1 cellular context compared by ENCODE assay signal in genomic region chr4:118834960-118835895, GRCh38.
A peak's percentile ranks its signal among the peaks of the same experiment; 100 is the strongest.
TF ChIP-seq lines count a peak whose summit lies in the region.

No MANE protein-coding gene starts in this region.

TF ChIP-seq in GM12878, 131 proteins besides CTCF, POLR2A, EP300 and RAD21 (continued from another document and continues in another):
- no peak for TF ChIP-seq HSF1 (IDR thresholded peaks at IDR 0.05; ENCODE audit: low read depth, low read length)
- TF ChIP-seq RFX5 (IDR thresholded peaks at IDR 0.05; ENCODE audit: low read depth, low read length): no peak
- TF ChIP-seq PKNOX1 (IDR thresholded peaks at IDR 0.05): peak; percentile 80
- TF ChIP-seq SUPT20H (IDR thresholded peaks at IDR 0.05; ENCODE audit: borderline replicate concordance, control insufficient read depth, low read depth, low read length): no peak
- TF ChIP-seq RB1 (IDR thresholded peaks at IDR 0.05; ENCODE audit: borderline replicate concordance): no peak
- TF ChIP-seq CHD1 (IDR thresholded peaks at IDR 0.05; ENCODE audit: low read depth, low read length): 0 out of 2 replicates have a peak, but pooled peaks have one; percentile 51
- no peak for TF ChIP-seq CEBPB (IDR thresholded peaks at IDR 0.05; ENCODE audit: borderline replicate concordance in 1 of 2, low read depth in 2 of 2, low read length in 2 of 2)
- no peak for TF ChIP-seq MTA2 (IDR thresholded peaks at IDR 0.05; ENCODE audit: low read depth)
- TF ChIP-seq LARP7 (IDR thresholded peaks at IDR 0.05): no peak
- no peak for TF ChIP-seq PML (IDR thresholded peaks at IDR 0.05; ENCODE audit: low read length)
- TF ChIP-seq ZNF207 (IDR thresholded peaks at IDR 0.05; ENCODE audit: borderline replicate concordance): no peak
- no peak for TF ChIP-seq ZNF217 (IDR thresholded peaks at IDR 0.05)
- no peak for TF ChIP-seq ZBTB4 (CRISPR knock-in tag; IDR thresholded peaks at IDR 0.05)
- TF ChIP-seq TAF1 (IDR thresholded peaks at IDR 0.05; ENCODE audit: borderline replicate concordance, low read depth, low read length): no peak; the same call in 1 of the 2 replicates
- TF ChIP-seq SPI1 (IDR thresholded peaks at IDR 0.05; ENCODE audit: borderline replicate concordance, insufficient read depth, low read depth, low read length): no peak; the same call in 1 of the 2 replicates
- TF ChIP-seq JUNB (IDR thresholded peaks at IDR 0.05): no peak
- no peak for TF ChIP-seq KDM1A (IDR thresholded peaks at IDR 0.05; ENCODE audit: borderline replicate concordance)
- TF ChIP-seq TCF12 (IDR thresholded peaks at IDR 0.05; ENCODE audit: low read depth, low read length): no peak
- 0 out of 2 replicates have a peak, but pooled peaks have one; percentile 20 for TF ChIP-seq SIN3A (IDR thresholded peaks at IDR 0.05; ENCODE audit: low read depth, low read length)
- TF ChIP-seq, protein P1, sequence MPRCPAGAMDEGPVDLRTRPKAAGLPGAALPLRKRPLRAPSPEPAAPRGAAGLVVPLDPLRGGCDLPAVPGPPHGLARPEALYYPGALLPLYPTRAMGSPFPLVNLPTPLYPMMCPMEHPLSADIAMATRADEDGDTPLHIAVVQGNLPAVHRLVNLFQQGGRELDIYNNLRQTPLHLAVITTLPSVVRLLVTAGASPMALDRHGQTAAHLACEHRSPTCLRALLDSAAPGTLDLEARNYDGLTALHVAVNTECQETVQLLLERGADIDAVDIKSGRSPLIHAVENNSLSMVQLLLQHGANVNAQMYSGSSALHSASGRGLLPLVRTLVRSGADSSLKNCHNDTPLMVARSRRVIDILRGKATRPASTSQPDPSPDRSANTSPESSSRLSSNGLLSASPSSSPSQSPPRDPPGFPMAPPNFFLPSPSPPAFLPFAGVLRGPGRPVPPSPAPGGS (IDR thresholded peaks at IDR 0.05; ENCODE audit: borderline replicate concordance, insufficient read depth, low read depth, low read length, poor library complexity, severe bottlenecking): no peak
- TF ChIP-seq, protein P2, sequence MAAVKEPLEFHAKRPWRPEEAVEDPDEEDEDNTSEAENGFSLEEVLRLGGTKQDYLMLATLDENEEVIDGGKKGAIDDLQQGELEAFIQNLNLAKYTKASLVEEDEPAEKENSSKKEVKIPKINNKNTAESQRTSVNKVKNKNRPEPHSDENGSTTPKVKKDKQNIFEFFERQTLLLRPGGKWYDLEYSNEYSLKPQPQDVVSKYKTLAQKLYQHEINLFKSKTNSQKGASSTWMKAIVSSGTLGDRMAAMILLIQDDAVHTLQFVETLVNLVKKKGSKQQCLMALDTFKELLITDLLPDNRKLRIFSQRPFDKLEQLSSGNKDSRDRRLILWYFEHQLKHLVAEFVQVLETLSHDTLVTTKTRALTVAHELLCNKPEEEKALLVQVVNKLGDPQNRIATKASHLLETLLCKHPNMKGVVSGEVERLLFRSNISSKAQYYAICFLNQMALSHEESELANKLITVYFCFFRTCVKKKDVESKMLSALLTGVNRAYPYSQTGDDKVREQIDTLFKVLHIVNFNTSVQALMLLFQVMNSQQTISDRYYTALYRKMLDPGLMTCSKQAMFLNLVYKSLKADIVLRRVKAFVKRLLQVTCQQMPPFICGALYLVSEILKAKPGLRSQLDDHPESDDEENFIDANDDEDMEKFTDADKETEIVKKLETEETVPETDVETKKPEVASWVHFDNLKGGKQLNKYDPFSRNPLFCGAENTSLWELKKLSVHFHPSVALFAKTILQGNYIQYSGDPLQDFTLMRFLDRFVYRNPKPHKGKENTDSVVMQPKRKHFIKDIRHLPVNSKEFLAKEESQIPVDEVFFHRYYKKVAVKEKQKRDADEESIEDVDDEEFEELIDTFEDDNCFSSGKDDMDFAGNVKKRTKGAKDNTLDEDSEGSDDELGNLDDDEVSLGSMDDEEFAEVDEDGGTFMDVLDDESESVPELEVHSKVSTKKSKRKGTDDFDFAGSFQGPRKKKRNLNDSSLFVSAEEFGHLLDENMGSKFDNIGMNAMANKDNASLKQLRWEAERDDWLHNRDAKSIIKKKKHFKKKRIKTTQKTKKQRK (IDR thresholded peaks at IDR 0.05; ENCODE audit: low read depth, low read length): no peak
- TF ChIP-seq IKZF1 (conservative IDR thresholded peaks at IDR 0.05): no peak
- no peak for TF ChIP-seq MYC (IDR thresholded peaks at IDR 0.05; ENCODE audit: insufficient read depth, insufficient read length, insufficient replicate concordance, low read length, severe bottlenecking)
- TF ChIP-seq YBX1 (IDR thresholded peaks at IDR 0.05): no peak
- no peak for TF ChIP-seq SMC3 (IDR thresholded peaks at IDR 0.05; ENCODE audit: borderline replicate concordance, low read length)
- TF ChIP-seq IKZF2 (IDR thresholded peaks at IDR 0.05): peak in 1 of 2 experiments; percentile 61; a peak in 3 of 4 replicates
- 0 out of 2 replicates have a peak, but pooled peaks have one; percentile 41 for TF ChIP-seq CREM (IDR thresholded peaks at IDR 0.05; ENCODE audit: low read depth)
- TF ChIP-seq SIX5 (IDR thresholded peaks at IDR 0.05; ENCODE audit: low read depth, low read length, severe bottlenecking): no peak
- no peak for TF ChIP-seq CBX5 (IDR thresholded peaks at IDR 0.05; ENCODE audit: low read depth)
- no peak for TF ChIP-seq RBBP5 (conservative IDR thresholded peaks at IDR 0.05)
- no peak for TF ChIP-seq FOXM1 (IDR thresholded peaks at IDR 0.05; ENCODE audit: low read depth, low read length)
- TF ChIP-seq KLF5 (IDR thresholded peaks at IDR 0.05; ENCODE audit: partially characterized antibody): no peak
- no peak for TF ChIP-seq ZNF592 (IDR thresholded peaks at IDR 0.05)
- TF ChIP-seq SMAD5 (IDR thresholded peaks at IDR 0.05; ENCODE audit: low read depth): no peak
- no peak for TF ChIP-seq SUZ12 (IDR thresholded peaks at IDR 0.05; ENCODE audit: unreplicated experiment)
- no peak for TF ChIP-seq BHLHE40 (IDR thresholded peaks at IDR 0.05; ENCODE audit: borderline replicate concordance in 1 of 2, low read depth in 2 of 2, low read length in 1 of 2)
- no peak for TF ChIP-seq YY1 (IDR thresholded peaks at IDR 0.05; ENCODE audit: low read depth, low read length)
- TF ChIP-seq, protein P3, sequence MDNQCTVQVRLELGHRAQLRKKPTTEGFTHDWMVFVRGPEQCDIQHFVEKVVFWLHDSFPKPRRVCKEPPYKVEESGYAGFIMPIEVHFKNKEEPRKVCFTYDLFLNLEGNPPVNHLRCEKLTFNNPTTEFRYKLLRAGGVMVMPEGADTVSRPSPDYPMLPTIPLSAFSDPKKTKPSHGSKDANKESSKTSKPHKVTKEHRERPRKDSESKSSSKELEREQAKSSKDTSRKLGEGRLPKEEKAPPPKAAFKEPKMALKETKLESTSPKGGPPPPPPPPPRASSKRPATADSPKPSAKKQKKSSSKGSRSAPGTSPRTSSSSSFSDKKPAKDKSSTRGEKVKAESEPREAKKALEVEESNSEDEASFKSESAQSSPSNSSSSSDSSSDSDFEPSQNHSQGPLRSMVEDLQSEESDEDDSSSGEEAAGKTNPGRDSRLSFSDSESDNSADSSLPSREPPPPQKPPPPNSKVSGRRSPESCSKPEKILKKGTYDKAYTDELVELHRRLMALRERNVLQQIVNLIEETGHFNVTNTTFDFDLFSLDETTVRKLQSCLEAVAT (IDR thresholded peaks at IDR 0.05): 0 out of 2 replicates have a peak, but pooled peaks have one; percentile 17
- TF ChIP-seq, protein P4, sequence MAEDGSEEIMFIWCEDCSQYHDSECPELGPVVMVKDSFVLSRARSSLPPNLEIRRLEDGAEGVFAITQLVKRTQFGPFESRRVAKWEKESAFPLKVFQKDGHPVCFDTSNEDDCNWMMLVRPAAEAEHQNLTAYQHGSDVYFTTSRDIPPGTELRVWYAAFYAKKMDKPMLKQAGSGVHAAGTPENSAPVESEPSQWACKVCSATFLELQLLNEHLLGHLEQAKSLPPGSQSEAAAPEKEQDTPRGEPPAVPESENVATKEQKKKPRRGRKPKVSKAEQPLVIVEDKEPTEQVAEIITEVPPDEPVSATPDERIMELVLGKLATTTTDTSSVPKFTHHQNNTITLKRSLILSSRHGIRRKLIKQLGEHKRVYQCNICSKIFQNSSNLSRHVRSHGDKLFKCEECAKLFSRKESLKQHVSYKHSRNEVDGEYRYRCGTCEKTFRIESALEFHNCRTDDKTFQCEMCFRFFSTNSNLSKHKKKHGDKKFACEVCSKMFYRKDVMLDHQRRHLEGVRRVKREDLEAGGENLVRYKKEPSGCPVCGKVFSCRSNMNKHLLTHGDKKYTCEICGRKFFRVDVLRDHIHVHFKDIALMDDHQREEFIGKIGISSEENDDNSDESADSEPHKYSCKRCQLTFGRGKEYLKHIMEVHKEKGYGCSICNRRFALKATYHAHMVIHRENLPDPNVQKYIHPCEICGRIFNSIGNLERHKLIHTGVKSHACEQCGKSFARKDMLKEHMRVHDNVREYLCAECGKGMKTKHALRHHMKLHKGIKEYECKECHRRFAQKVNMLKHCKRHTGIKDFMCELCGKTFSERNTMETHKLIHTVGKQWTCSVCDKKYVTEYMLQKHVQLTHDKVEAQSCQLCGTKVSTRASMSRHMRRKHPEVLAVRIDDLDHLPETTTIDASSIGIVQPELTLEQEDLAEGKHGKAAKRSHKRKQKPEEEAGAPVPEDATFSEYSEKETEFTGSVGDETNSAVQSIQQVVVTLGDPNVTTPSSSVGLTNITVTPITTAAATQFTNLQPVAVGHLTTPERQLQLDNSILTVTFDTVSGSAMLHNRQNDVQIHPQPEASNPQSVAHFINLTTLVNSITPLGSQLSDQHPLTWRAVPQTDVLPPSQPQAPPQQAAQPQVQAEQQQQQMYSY (CRISPR knock-in tag; IDR thresholded peaks at IDR 0.05): no peak
- TF ChIP-seq TCF7 (IDR thresholded peaks at IDR 0.05; ENCODE audit: borderline replicate concordance): no peak
- TF ChIP-seq BCL11A (IDR thresholded peaks at IDR 0.05; ENCODE audit: low read depth, low read length): no peak
- TF ChIP-seq ETV6 (conservative IDR thresholded peaks at IDR 0.05 in 1 of 2, IDR thresholded peaks at IDR 0.05 in 1 of 2; ENCODE audit: borderline replicate concordance in 1 of 2, low read depth in 1 of 2): no peak
